In the genomic region with DNA sequence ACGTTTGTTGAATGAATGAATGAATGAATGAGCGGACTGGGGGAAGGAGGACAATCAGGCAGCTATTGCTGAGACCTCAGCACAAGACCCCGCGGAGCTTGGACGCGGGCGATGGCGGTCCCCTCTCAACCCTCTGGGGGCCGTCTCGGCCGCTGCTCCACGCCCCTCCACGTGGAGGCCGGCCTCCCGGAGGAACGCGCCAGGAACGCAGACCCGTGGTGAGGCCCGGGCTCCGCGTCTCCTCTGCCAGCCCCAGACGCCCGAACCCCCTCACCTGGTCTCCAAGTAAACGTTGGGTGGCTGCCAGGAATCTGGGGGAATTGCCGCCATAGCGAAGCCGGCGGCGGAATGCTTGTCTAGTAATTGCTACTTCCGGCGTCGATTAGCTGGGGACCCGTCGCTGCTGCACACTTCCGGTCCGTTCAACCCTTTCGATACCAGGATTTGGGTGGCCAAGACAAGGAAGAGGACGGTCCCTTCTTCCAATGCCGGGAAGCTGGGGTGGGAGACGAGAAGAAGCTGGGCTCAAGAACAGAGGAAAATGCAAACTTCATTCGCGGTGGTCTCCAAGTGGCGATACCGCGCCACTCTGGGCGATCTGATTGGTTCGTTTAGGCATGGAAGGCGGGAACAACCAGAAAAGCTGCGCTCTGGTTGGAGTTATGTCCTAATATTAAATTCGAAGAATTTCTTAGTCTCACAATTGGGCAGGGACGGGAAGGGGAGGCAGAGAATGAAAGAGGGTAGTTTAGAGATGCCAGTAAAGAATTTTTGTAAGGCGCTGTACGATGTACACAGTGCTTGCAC, we compare ENCODE assay signal across 8 cellular contexts. TPM values are rescaled to one million over a fixed set of nuclear protein-coding genes. Genes with fewer than 3 reads are reported as not detected.
DNase-seq lines count a peak whose midpoint lies in the region; TF ChIP-seq lines count a peak whose summit lies in the region.

A gene (minus strand): TSS at position 361 of the 807 bp plus-strand sequence. CDS start 31 bp downstream, at position 330.

- H3K4me3 ChIP-seq in HEK293 (ENCODE audit: low read depth, low read length) (peak within 1 kb of the TSS; percentile 86), SK-N-SH (ENCODE audit: low read depth in 2 of 2, low read length in 1 of 2) (peak within 1 kb of the TSS; percentile 76 to 87)

- TF ChIP-seq EP300 in SK-N-SH (IDR thresholded peaks at IDR 0.05; ENCODE audit: borderline replicate concordance in 1 of 2, low read depth in 1 of 2, low read length in 1 of 2), result peak in 1 of 2 experiments; percentile 6; a peak in 2 of 4 replicates

- H3K9me3 ChIP-seq in HEK293 (ENCODE audit: control insufficient read depth, insufficient read depth, low read depth, low read length) (no peaks in the 10 kb centered on the region), SK-N-SH (no peaks in the 10 kb centered on the region)

- DNase-seq in GF-D8 (lab: John Stamatoyannopoulos, UW) (peak; percentile 70), NAMALWA (ENCODE audit: low spot score) (peak; percentile 95), SK-N-SH (peak; percentile 94), globus pallidus (ENCODE audit: low spot score) (peak; percentile 83), nucleus accumbens (lab: John Stamatoyannopoulos, UW) (peak; percentile 38 to 94 (median 81))
- peak; percentile 87 for DNase-seq in activated naive CD4-positive, alpha-beta T cell treated with anti-CD3 and anti-CD28 coated beads, Interleukin-2, amount 50 U/mL, for 16 hours

- no peaks in the 10 kb centered on the region for H3K27me3 ChIP-seq in SK-N-SH (ENCODE audit: insufficient read depth)

- TF ChIP-seq CTCF in HEK293 (tag by site-specific recombination; IDR thresholded peaks at IDR 0.05) (peak; percentile 74), SK-N-SH (IDR thresholded peaks at IDR 0.05) (no peak)

- under 1% methylated on average over 24 of the region's 54 CpGs for WGBS in SK-N-SH (ENCODE audit: low lambda C conversion rate)

- POLR2A ChIA-PET in HEK293 (lab: Yijun Ruan, JAX) (interaction anchor here (0.7 to 3.8 kb wide), 27 partner anchors 8 to 347 kb away, joined by 3 to 35 read pairs (median 5); a partner anchor contains a TSS), SK-N-SH (lab: Yijun Ruan, JAX) (interaction anchor here (0.5 to 2.8 kb wide), 13 partner anchors 10 to 677 kb away, joined by 3 to 26 read pairs (median 3); a partner anchor contains a TSS)

- H3K36me3 ChIP-seq in HEK293 (ENCODE audit: control insufficient read depth in 2 of 2, insufficient read depth in 1 of 2, low read length in 2 of 2) (peaks cover 21 to 31% of the 10 kb centered on the region in 2 experiments), SK-N-SH (replicated peaks in 1 of 2; ENCODE audit: control insufficient read depth in 1 of 2, insufficient read depth in 2 of 2, low read length in 1 of 2) (peaks cover 14 to 15% of the 10 kb centered on the region in 2 experiments)

- no peaks in the 10 kb centered on the region for H4K20me1 ChIP-seq in SK-N-SH (ENCODE audit: insufficient read depth)

- H3K27ac ChIP-seq in HEK293 (ENCODE audit: extremely low read depth, low read depth, low read length) (peak within 1 kb of the TSS; percentile 99), SK-N-SH (ENCODE audit: low read depth in 2 of 2, low read length in 1 of 2) (peak within 1 kb of the TSS; percentile 95 to 100), temporal lobe (ENCODE audit: low read depth, low read length) (peak within 1 kb of the TSS; percentile 75)

- CTCF ChIA-PET in HEK293 (lab: Yijun Ruan, JAX) (interaction anchor here (0.6 to 16.0 kb wide), 20 partner anchors 10 to 793 kb away, joined by 3 to 216 read pairs (median 4); a partner anchor contains a TSS), SK-N-SH (lab: Yijun Ruan, JAX) (interaction anchor here (0.6 to 5.8 kb wide), 20 partner anchors 8 to 336 kb away, joined by 3 to 72 read pairs (median 4); a partner anchor contains a TSS)

- H3K4me2 ChIP-seq in SK-N-SH, result peak within 1 kb of the TSS; percentile 73

- no peak for TF ChIP-seq RAD21 in SK-N-SH (IDR thresholded peaks at IDR 0.05; ENCODE audit: low read length)

- peak within 1 kb of the TSS; percentile 89 for H3K9ac ChIP-seq in SK-N-SH

- no peaks in the 10 kb centered on the region for H3K4me1 ChIP-seq in HEK293 (ENCODE audit: control insufficient read depth, insufficient read depth, low read length)
- H3K4me1 ChIP-seq in SK-N-SH (ENCODE audit: control insufficient read depth in 1 of 2, insufficient read depth in 2 of 2, low read depth in 1 of 2, low read length in 1 of 2), result peaks cover 0 to 10% of the 10 kb centered on the region in 2 experiments; a peak in 2 of 4 replicates

- H3K79me2 ChIP-seq in SK-N-SH (ENCODE audit: insufficient read depth), result peaks cover 39% of the 10 kb centered on the region

- no peaks in the 10 kb centered on the region for H3K9me2 ChIP-seq in SK-N-SH

- peaks cover 3% of the 10 kb centered on the region for H3F3A ChIP-seq in SK-N-SH (replicated peaks; ENCODE audit: insufficient read depth)

- peak within 1 kb of the TSS; percentile 98 for H2AFZ ChIP-seq in SK-N-SH (ENCODE audit: low read depth)

TF ChIP-seq in HEK293, 187 proteins besides CTCF, POLR2A, EP300 and RAD21 (continues in another document):
- TF ChIP-seq, protein P1, sequence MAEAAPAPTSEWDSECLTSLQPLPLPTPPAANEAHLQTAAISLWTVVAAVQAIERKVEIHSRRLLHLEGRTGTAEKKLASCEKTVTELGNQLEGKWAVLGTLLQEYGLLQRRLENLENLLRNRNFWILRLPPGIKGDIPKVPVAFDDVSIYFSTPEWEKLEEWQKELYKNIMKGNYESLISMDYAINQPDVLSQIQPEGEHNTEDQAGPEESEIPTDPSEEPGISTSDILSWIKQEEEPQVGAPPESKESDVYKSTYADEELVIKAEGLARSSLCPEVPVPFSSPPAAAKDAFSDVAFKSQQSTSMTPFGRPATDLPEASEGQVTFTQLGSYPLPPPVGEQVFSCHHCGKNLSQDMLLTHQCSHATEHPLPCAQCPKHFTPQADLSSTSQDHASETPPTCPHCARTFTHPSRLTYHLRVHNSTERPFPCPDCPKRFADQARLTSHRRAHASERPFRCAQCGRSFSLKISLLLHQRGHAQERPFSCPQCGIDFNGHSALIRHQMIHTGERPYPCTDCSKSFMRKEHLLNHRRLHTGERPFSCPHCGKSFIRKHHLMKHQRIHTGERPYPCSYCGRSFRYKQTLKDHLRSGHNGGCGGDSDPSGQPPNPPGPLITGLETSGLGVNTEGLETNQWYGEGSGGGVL (tag by site-specific recombination; IDR thresholded peaks at IDR 0.05), result peak; percentile 68
- TF ChIP-seq ZNF624 (tag by site-specific recombination; IDR thresholded peaks at IDR 0.05), result no peak
- no peak for TF ChIP-seq SETDB1 (IDR thresholded peaks at IDR 0.05; ENCODE audit: insufficient read length, low read length)
- TF ChIP-seq ZNF747 (tag by site-specific recombination; IDR thresholded peaks at IDR 0.05), result no peak
- TF ChIP-seq ZNF155 (tag by site-specific recombination; IDR thresholded peaks at IDR 0.05), result no peak
- TF ChIP-seq ZNF654 (tag by site-specific recombination; IDR thresholded peaks at IDR 0.05; ENCODE audit: low read depth), result no peak
- peak; percentile 21; the same call in 1 of the 2 replicates for TF ChIP-seq ZBTB21 (tag by site-specific recombination; IDR thresholded peaks at IDR 0.05)
- no peak for TF ChIP-seq ZNF174 (tag by site-specific recombination; IDR thresholded peaks at IDR 0.05)
- TF ChIP-seq ZIC2 (tag by site-specific recombination; IDR thresholded peaks at IDR 0.05), result peak; percentile 57
- TF ChIP-seq ZNF169 (tag by site-specific recombination; IDR thresholded peaks at IDR 0.05), result no peak
- TF ChIP-seq ZNF792 (tag by site-specific recombination; IDR thresholded peaks at IDR 0.05), result peak; percentile 57; the same call in 1 of the 2 replicates
- no peak for TF ChIP-seq ZNF140 (tag by site-specific recombination; IDR thresholded peaks at IDR 0.05)
- TF ChIP-seq KLF10 (tag by site-specific recombination; IDR thresholded peaks at IDR 0.05), result peak; percentile 74; the same call in 1 of the 2 replicates

TF ChIP-seq in SK-N-SH, 30 proteins besides CTCF, POLR2A, EP300 and RAD21 (continues in another document):
- no peak for TF ChIP-seq JUND (IDR thresholded peaks at IDR 0.05)
- TF ChIP-seq, protein P2, sequence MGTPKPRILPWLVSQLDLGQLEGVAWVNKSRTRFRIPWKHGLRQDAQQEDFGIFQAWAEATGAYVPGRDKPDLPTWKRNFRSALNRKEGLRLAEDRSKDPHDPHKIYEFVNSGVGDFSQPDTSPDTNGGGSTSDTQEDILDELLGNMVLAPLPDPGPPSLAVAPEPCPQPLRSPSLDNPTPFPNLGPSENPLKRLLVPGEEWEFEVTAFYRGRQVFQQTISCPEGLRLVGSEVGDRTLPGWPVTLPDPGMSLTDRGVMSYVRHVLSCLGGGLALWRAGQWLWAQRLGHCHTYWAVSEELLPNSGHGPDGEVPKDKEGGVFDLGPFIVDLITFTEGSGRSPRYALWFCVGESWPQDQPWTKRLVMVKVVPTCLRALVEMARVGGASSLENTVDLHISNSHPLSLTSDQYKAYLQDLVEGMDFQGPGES (IDR thresholded peaks at IDR 0.05; ENCODE audit: low read depth, low read length), result no peak
- no peak for TF ChIP-seq FOXJ3 (CRISPR knock-in tag; IDR thresholded peaks at IDR 0.05)
- TF ChIP-seq FOXM1 (IDR thresholded peaks at IDR 0.05; ENCODE audit: low read depth), result no peak
- no peak for TF ChIP-seq FOSL2 (IDR thresholded peaks at IDR 0.05; ENCODE audit: borderline replicate concordance, low read depth)

RNA-seq across cellular contexts. Expression of the gene that starts here (rescaled TPM):
- 36.6 and 48.4 TPM in 2 replicates for polyA plus RNA-seq in SK-N-SH (2012; rRNA removed)
- polyA plus RNA-seq in SK-N-SH (2012; cell fraction: cytosol; rRNA removed), result 49.9 and 53.0 TPM in 2 replicates
- polyA plus RNA-seq in SK-N-SH (2012; cell fraction: nucleus; rRNA removed), result 6.9 and 13.6 TPM in 2 replicates
- total RNA-seq in temporal lobe, result 40.1 TPM

Comparison
In these comparisons a context has a peak if more than half of its experiments do, and no peak if none do; other contexts are left out.
1. Peak in every context shown above with its lines: DNase-seq, H3K4me3 ChIP-seq and H3K27ac ChIP-seq.